In the genomic region with DNA sequence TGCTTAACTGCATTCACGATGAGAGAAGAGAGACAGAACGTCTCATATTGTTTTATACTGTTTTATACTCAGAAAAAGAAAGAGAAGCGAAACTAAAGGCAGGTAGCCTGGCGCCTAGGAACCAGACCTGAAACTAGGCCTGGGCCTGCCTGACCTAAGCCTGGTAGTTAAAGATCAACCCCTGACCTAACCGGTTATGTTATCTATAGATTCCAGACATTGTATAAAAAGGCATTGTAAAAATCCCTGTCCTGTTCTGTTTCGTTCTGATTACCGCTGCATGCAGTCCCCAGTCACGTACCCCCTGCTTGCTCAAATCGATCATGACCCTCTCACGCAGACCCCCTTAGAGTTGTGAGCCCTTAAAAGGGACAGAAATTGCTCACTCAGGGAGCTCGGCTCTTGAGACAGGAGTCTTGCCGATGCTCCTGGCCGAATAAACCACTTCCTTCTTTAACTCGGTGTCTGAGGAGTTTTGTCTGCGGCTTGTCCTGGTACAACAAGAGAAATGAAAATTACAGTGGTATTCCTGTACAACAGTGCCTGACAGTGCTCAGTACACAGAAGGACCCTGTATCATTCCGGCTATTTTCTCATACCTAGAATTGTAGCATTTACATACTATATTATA, we compare ENCODE assay signal across 2 cellular contexts.
TF ChIP-seq lines count a peak whose summit lies in the region.

No MANE protein-coding gene starts in this region.

TF ChIP-seq in GM12891, 5 proteins besides CTCF, POLR2A, EP300 and RAD21:
- TF ChIP-seq SPI1 (IDR thresholded peaks at IDR 0.05; ENCODE audit: low read depth, low read length) (peak; percentile 44), POU2F2 (IDR thresholded peaks at IDR 0.05; ENCODE audit: low read depth, low read length) (peak; percentile 52; the same call in 1 of the 2 replicates)
TF ChIP-seq in GM12891: peak in this region for 2; not testable (repeated sequence) for 3.

TF ChIP-seq in GM12878, 131 proteins besides CTCF, POLR2A, EP300 and RAD21:
- TF ChIP-seq IKZF2 (IDR thresholded peaks at IDR 0.05) (peak; percentile 68 to 70; a peak in 3 of 4 replicates), NFIC (IDR thresholded peaks at IDR 0.05; ENCODE audit: low read depth, low read length) (peak; percentile 74), IKZF1 (conservative IDR thresholded peaks at IDR 0.05) (peak; percentile 62), MTA2 (IDR thresholded peaks at IDR 0.05; ENCODE audit: low read depth) (peak; percentile 68), FOXM1 (IDR thresholded peaks at IDR 0.05; ENCODE audit: low read depth, low read length) (peak; percentile 84; the same call in 1 of the 2 replicates), IRF4 (IDR thresholded peaks at IDR 0.05; ENCODE audit: low read depth, low read length) (peak; percentile 24; the same call in 1 of the 2 replicates), NR2C1 (IDR thresholded peaks at IDR 0.05) (0 out of 2 replicates have a peak, but pooled peaks have one; percentile 19), DPF2 (IDR thresholded peaks at IDR 0.05) (peak; percentile 67), ETV6 (conservative IDR thresholded peaks at IDR 0.05 in 1 of 2, IDR thresholded peaks at IDR 0.05 in 1 of 2; ENCODE audit: borderline replicate concordance in 1 of 2, low read depth in 1 of 2) (peak in 1 of 2 experiments; percentile 55; a peak in 1 of 4 replicates), KLF5 (IDR thresholded peaks at IDR 0.05; ENCODE audit: partially characterized antibody) (peak; percentile 68), BHLHE40 (IDR thresholded peaks at IDR 0.05; ENCODE audit: borderline replicate concordance in 1 of 2, low read depth in 2 of 2, low read length in 1 of 2) (peak in 1 of 2 experiments; percentile 31; a peak in 1 of 4 replicates), TCF3 (IDR thresholded peaks at IDR 0.05; ENCODE audit: borderline replicate concordance, insufficient read depth, low read depth, low read length) (0 out of 2 replicates have a peak, but pooled peaks have one; percentile 12), CBFB (IDR thresholded peaks at IDR 0.05; ENCODE audit: low read depth) (0 out of 2 replicates have a peak, but pooled peaks have one; percentile 41), CBX5 (IDR thresholded peaks at IDR 0.05; ENCODE audit: low read depth) (0 out of 2 replicates have a peak, but pooled peaks have one; percentile 28), POU2F2 (IDR thresholded peaks at IDR 0.05; ENCODE audit: borderline replicate concordance, low read depth, low read length) (0 out of 3 replicates have a peak, but pooled peaks have one; percentile 14), MEF2B (IDR thresholded peaks at IDR 0.05; ENCODE audit: partially characterized antibody, poor library complexity, severe bottlenecking) (peak; percentile 27), GATAD2B (conservative IDR thresholded peaks at IDR 0.05; ENCODE audit: low read depth) (0 out of 2 replicates have a peak, but pooled peaks have one; percentile 29), RUNX3 (IDR thresholded peaks at IDR 0.05; ENCODE audit: low read length) (peak; percentile 70), CREM (IDR thresholded peaks at IDR 0.05; ENCODE audit: low read depth) (peak; percentile 73; the same call in 1 of the 2 replicates), ATF7 (IDR thresholded peaks at IDR 0.05; ENCODE audit: low read depth) (0 out of 2 replicates have a peak, but pooled peaks have one; percentile 19), ZBED1 (IDR thresholded peaks at IDR 0.05; ENCODE audit: borderline replicate concordance) (peak; percentile 67; the same call in 1 of the 2 replicates), MEF2A (IDR thresholded peaks at IDR 0.05; ENCODE audit: insufficient read depth, low read depth, low read length) (0 out of 2 replicates have a peak, but pooled peaks have one; percentile 28), NR2F1 (conservative IDR thresholded peaks at IDR 0.05) (peak; percentile 81), EED (IDR thresholded peaks at IDR 0.05; ENCODE audit: low read depth) (peak; percentile 88), JUNB (IDR thresholded peaks at IDR 0.05) (peak; percentile 78), BCL11A (IDR thresholded peaks at IDR 0.05; ENCODE audit: low read depth, low read length) (peak; percentile 54; the same call in 1 of the 2 replicates)
- TF ChIP-seq, protein P1, sequence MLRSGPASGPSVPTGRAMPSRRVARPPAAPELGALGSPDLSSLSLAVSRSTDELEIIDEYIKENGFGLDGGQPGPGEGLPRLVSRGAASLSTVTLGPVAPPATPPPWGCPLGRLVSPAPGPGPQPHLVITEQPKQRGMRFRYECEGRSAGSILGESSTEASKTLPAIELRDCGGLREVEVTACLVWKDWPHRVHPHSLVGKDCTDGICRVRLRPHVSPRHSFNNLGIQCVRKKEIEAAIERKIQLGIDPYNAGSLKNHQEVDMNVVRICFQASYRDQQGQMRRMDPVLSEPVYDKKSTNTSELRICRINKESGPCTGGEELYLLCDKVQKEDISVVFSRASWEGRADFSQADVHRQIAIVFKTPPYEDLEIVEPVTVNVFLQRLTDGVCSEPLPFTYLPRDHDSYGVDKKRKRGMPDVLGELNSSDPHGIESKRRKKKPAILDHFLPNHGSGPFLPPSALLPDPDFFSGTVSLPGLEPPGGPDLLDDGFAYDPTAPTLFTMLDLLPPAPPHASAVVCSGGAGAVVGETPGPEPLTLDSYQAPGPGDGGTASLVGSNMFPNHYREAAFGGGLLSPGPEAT (IDR thresholded peaks at IDR 0.05; ENCODE audit: low read depth) = peak; percentile 60
- TF ChIP-seq, protein P2, sequence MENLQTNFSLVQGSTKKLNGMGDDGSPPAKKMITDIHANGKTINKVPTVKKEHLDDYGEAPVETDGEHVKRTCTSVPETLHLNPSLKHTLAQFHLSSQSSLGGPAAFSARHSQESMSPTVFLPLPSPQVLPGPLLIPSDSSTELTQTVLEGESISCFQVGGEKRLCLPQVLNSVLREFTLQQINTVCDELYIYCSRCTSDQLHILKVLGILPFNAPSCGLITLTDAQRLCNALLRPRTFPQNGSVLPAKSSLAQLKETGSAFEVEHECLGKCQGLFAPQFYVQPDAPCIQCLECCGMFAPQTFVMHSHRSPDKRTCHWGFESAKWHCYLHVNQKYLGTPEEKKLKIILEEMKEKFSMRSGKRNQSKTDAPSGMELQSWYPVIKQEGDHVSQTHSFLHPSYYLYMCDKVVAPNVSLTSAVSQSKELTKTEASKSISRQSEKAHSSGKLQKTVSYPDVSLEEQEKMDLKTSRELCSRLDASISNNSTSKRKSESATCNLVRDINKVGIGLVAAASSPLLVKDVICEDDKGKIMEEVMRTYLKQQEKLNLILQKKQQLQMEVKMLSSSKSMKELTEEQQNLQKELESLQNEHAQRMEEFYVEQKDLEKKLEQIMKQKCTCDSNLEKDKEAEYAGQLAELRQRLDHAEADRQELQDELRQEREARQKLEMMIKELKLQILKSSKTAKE (IDR thresholded peaks at IDR 0.05; ENCODE audit: low read depth, poor library complexity, severe bottlenecking) = peak; percentile 81
- TF ChIP-seq, protein P3, sequence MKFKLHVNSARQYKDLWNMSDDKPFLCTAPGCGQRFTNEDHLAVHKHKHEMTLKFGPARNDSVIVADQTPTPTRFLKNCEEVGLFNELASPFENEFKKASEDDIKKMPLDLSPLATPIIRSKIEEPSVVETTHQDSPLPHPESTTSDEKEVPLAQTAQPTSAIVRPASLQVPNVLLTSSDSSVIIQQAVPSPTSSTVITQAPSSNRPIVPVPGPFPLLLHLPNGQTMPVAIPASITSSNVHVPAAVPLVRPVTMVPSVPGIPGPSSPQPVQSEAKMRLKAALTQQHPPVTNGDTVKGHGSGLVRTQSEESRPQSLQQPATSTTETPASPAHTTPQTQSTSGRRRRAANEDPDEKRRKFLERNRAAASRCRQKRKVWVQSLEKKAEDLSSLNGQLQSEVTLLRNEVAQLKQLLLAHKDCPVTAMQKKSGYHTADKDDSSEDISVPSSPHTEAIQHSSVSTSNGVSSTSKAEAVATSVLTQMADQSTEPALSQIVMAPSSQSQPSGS (IDR thresholded peaks at IDR 0.05; ENCODE audit: low read length) = 0 out of 2 replicates have a peak, but pooled peaks have one; percentile 21
- TF ChIP-seq, protein P4, sequence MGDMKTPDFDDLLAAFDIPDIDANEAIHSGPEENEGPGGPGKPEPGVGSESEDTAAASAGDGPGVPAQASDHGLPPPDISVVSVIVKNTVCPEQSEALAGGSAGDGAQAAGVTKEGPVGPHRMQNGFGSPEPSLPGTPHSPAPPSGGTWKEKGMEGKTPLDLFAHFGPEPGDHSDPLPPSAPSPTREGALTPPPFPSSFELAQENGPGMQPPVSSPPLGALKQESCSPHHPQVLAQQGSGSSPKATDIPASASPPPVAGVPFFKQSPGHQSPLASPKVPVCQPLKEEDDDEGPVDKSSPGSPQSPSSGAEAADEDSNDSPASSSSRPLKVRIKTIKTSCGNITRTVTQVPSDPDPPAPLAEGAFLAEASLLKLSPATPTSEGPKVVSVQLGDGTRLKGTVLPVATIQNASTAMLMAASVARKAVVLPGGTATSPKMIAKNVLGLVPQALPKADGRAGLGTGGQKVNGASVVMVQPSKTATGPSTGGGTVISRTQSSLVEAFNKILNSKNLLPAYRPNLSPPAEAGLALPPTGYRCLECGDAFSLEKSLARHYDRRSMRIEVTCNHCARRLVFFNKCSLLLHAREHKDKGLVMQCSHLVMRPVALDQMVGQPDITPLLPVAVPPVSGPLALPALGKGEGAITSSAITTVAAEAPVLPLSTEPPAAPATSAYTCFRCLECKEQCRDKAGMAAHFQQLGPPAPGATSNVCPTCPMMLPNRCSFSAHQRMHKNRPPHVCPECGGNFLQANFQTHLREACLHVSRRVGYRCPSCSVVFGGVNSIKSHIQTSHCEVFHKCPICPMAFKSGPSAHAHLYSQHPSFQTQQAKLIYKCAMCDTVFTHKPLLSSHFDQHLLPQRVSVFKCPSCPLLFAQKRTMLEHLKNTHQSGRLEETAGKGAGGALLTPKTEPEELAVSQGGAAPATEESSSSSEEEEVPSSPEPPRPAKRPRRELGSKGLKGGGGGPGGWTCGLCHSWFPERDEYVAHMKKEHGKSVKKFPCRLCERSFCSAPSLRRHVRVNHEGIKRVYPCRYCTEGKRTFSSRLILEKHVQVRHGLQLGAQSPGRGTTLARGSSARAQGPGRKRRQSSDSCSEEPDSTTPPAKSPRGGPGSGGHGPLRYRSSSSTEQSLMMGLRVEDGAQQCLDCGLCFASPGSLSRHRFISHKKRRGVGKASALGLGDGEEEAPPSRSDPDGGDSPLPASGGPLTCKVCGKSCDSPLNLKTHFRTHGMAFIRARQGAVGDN (IDR thresholded peaks at IDR 0.05) = peak; percentile 69
